31 cellular contexts compared by ENCODE assay signal in the genomic region with DNA sequence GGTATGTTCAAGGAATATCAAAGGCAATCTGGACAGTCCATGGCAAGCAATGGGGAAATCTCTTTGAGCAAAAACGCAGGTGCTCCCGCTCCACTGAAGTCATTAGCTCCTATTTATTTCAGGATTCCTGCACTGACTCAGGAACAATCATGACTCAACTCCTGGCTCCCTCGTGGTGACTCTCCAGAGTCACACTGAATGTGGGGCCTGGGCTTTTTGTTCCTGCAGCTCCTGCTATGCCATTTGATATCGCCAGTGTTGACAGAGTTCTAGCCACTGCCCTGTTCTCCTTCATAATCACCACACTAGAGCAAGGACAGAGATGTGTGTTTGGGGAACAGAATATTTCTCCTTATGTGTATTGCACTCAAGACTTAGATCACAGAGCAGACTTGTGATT.
A peak's percentile ranks its signal among the peaks of the same experiment; 100 is the strongest.
DNase-seq lines count a peak whose midpoint lies in the region; ATAC-seq and TF ChIP-seq lines count a peak whose summit lies in the region.
"Had no signal": no experiment of that assay in that cellular context is flagged by ENCODE, and none has a peak within 500 bp of the region (broad histone marks: within the 10 kb centered on the region; RNA-seq: fewer than 3 reads in every experiment).

No MANE protein-coding gene starts in this region.

- no peak overlapping the region for H3K4me3 ChIP-seq in upper lobe of right lung
- H3K4me3 ChIP-seq: coronary artery, GM12878, hepatocyte, PC-9, SJCRH30, spleen had no signal

- peak; percentile 93 to 95 for ATAC-seq in left cardiac atrium
- no peak for ATAC-seq in GM18870 (IDR thresholded peaks at IDR 0.05; ENCODE audit: unreplicated experiment)
- ATAC-seq in upper lobe of right lung, result no peak
- ATAC-seq: GM12878; left lobe of liver; natural killer cell; stimulated activated effector memory CD8-positive, alpha-beta T cell treated with anti-CD3 and anti-CD28 coated beads, Interleukin-12 subunit alpha, Interleukin-12 subunit beta, amount 100 ng/mL, for 72 hours had no signal

- H3K4me1 ChIP-seq in upper lobe of right lung, result no peaks in the 10 kb centered on the region
- H3K4me1 ChIP-seq: SJCRH30, spleen had no signal

- peak; percentile 16 for DNase-seq in HK-2 (ENCODE audit: unreplicated experiment)
- DNase-seq in RKO (ENCODE audit: low spot score), result peak; percentile 33
- DNase-seq in left cardiac atrium, result peak; percentile 36
- peak; percentile 56 for DNase-seq in renal cortical epithelial cell (ENCODE audit: low read depth)
- no peak for DNase-seq in SW 1271 (lab: John Stamatoyannopoulos, UW)
- DNase-seq in activated CD4-positive, alpha-beta T cell treated with anti-CD3 and anti-CD28 coated beads for 48 hours, result no peak
- no peak for DNase-seq in upper lobe of right lung
- DNase-seq: activated B cell treated with CpG ODN at 0.5 μM for 24 hours; activated CD4-positive, alpha-beta memory T cell treated with anti-CD3 and anti-CD28 coated beads for 36 hours; activated CD8-positive, alpha-beta memory T cell treated with anti-CD3 and anti-CD28 coated beads, Interleukin-2, amount 50 U/mL, for 4 hours; activated naive CD4-positive, alpha-beta T cell treated with anti-CD3 and anti-CD28 coated beads for 36 hours; amniotic stem cell; effector memory CD4-positive, alpha-beta T cell; EL; foreskin fibroblast; natural killer cell; NCI-H1092; NCI-H187; NCI-H526; NK-92 treated with Interleukin-12 subunit alpha and Interleukin-12 subunit beta, amount 100 ng/mL, for 24 hours; PC-9; SJCRH30; spleen; stimulated activated CD4-positive, alpha-beta T cell treated with anti-CD3 and anti-CD28 coated beads, Interleukin-4, amount 100 ng/mL, for 1 hour had no signal

- TF ChIP-seq CTCF in upper lobe of right lung (IDR thresholded peaks at IDR 0.05), result no peak

- H3K36me3 ChIP-seq in upper lobe of right lung, result no peaks in the 10 kb centered on the region
- H3K36me3 ChIP-seq: SJCRH30, spleen had no signal

- intact Hi-C loops in left cardiac atrium (cut with DNase I) (loop anchor here in 1 of 2 donors (10.0 kb wide), 1 partner anchor 189 kb away; the partner anchor contains the start of gene ZNF462), upper lobe of right lung (cut with DNase I) (no loop called here)

- H3K9me3 ChIP-seq in upper lobe of right lung, result no peaks in the 10 kb centered on the region
- H3K9me3 ChIP-seq: SJCRH30, spleen had no signal

- no peak overlapping the region for H3K27ac ChIP-seq in upper lobe of right lung
- H3K27ac ChIP-seq: C4-2B, coronary artery, hepatocyte, PC-9, SJCRH30, spleen had no signal

- H3K27me3 ChIP-seq in upper lobe of right lung, result no peaks in the 10 kb centered on the region
- H3K27me3 ChIP-seq: hepatocyte, SJCRH30, spleen had no signal

Comparison
In these comparisons a context has a peak if more than half of its experiments do, and no peak if none do; other contexts are left out.
1. DNase-seq: peak in HK-2 (single experiment), RKO (single experiment), left cardiac atrium (single experiment) and renal cortical epithelial cell (single experiment); none in SW 1271 (0 of 2), activated CD4-positive, alpha-beta T cell treated with anti-CD3 and anti-CD28 coated beads for 48 hours (single experiment) and upper lobe of right lung (single experiment).
2. ATAC-seq: peak in left cardiac atrium (2 of 2); none in GM18870 (single experiment) and upper lobe of right lung (single experiment).